ENCODE assay signal across 8 cellular contexts in the genomic region with DNA sequence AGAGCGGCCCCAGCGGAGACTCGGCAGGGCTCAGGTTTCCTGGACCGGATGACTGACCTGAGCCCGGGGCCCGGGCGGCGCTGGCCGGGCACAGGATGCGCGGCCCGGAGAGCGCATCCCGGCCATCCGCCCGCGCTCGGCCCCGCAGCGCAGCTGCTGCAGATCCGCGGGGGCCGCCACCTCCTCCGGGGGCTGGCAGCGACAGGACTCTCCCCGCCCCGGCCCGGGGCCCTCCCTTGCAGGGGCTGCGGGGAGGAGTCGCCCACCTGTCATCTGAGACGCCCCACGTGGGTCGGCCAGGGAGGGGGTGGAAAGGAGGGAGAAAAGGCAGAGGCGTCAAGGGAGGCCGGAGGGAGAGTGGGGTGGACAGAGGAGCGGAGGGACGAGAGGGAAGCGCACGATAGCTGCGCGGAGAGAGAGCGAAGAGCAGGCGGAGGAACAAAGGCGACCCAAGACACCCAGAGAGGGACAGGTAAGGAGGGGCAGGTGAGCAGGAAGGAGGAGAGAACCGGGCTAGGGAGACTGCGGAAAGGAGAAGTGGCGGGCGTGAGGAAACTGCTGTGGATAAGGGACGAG. TPM values are rescaled to one million over a fixed set of nuclear protein-coding genes. Genes with fewer than 3 reads are reported as not detected.
DNase-seq lines count a peak whose midpoint lies in the region; ATAC-seq and TF ChIP-seq lines count a peak whose summit lies in the region.

No MANE protein-coding gene starts in this region.

- CTCF ChIA-PET in WTC11 (lab: Charles Lee) = interaction anchor here (0.9 to 1.4 kb wide), 3 partner anchors 22 to 102 kb away, joined by 3 to 4 read pairs (median 4); no protein-coding TSS in a partner anchor

- POLR2A ChIA-PET in WTC11 (lab: Charles Lee) = interaction anchor here (1.0 to 2.7 kb wide), 5 partner anchors 15 to 102 kb away, joined by 4 to 14 read pairs (median 6); partner anchors contain the start of genes FAM20A and WIPI1

- H3K27me3 Mint-ChIP-seq in WTC11 (ENCODE audit: low read depth) = no peaks in the 10 kb centered on the region; the same call in 1 of the 2 replicates

- DNase-seq in activated T-cell treated with anti-CD3 and anti-CD28 coated beads for 1 hour (ENCODE audit: low read depth) = peak; percentile 64
- no peak for DNase-seq in activated T-cell treated with anti-CD3 and anti-CD28 coated beads, Interleukin-2, amount 50 U/mL, for 1 hour
- DNase-seq in NCI-H2029 (lab: John Stamatoyannopoulos, UW) = peak; percentile 80
- peak; percentile 78 for DNase-seq in WTC11 (ENCODE audit: low spot score)
- peak; percentile 78 for DNase-seq in choroid plexus epithelial cell (ENCODE audit: low read depth)
- peak; percentile 81 to 88 for DNase-seq in left colon
- DNase-seq in stimulated activated CD4-positive, alpha-beta T cell treated with anti-CD3 and anti-CD28 coated beads, Interleukin-2, amount 100 ng/mL, for 24 hours = peak; percentile 67 to 69

- TF ChIP-seq CTCF in WTC11 (IDR thresholded peaks at IDR 0.05) = no peak
- no peak for TF ChIP-seq CTCF in choroid plexus epithelial cell (conservative IDR thresholded peaks at IDR 0.05; ENCODE audit: low read depth, low read length)

- peaks cover 40% of the 10 kb centered on the region for H3K4me1 Mint-ChIP-seq in WTC11

- H3K4me3 Mint-ChIP-seq in WTC11 = peak overlapping the region; percentile 96

- H3K27ac Mint-ChIP-seq in WTC11 = peak overlapping the region; percentile 97

- intact Hi-C loops in left colon (cut with DNase I, micrococcal nuclease) = no loop called here

- H3K4me3 ChIP-seq in choroid plexus epithelial cell (ENCODE audit: low read depth, low read length) = peak overlapping the region; percentile 66

- H3K9me3 Mint-ChIP-seq in WTC11 = peaks cover 8% of the 10 kb centered on the region

- ATAC-seq in HG02852 (IDR thresholded peaks at IDR 0.05; ENCODE audit: unreplicated experiment) (peak; percentile 43), WTC11 (peak; percentile 65), left colon (peak; percentile 69)

- H3K36me3 Mint-ChIP-seq in WTC11 = peaks cover 16% of the 10 kb centered on the region

TF ChIP-seq in WTC11, 78 proteins besides CTCF, POLR2A, EP300 and RAD21 (continues in another document):
- TF ChIP-seq MYBL2 (CRISPR knock-in tag; IDR thresholded peaks at IDR 0.05) (no peak), PRRX2 (CRISPR knock-in tag; IDR thresholded peaks at IDR 0.05) (no peak), ATF6 (CRISPR knock-in tag; IDR thresholded peaks at IDR 0.05) (no peak), ZNF138 (CRISPR knock-in tag; conservative IDR thresholded peaks at IDR 0.05) (no peak), MAX (CRISPR knock-in tag; IDR thresholded peaks at IDR 0.05) (peak; percentile 71; the same call in 1 of the 2 replicates), CREB1 (CRISPR knock-in tag; IDR thresholded peaks at IDR 0.05) (no peak), FOXJ3 (CRISPR knock-in tag; IDR thresholded peaks at IDR 0.05; ENCODE audit: borderline replicate concordance) (no peak), AFF4 (CRISPR knock-in tag; IDR thresholded peaks at IDR 0.05; ENCODE audit: borderline replicate concordance) (no peak)
- TF ChIP-seq, protein P1, sequence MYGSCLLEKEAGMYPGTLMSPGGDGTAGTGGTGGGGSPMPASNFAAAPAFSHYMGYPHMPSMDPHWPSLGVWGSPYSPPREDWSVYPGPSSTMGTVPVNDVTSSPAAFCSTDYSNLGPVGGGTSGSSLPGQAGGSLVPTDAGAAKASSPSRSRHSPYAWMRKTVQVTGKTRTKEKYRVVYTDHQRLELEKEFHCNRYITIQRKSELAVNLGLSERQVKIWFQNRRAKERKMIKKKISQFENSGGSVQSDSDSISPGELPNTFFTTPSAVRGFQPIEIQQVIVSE (CRISPR knock-in tag; IDR thresholded peaks at IDR 0.05; ENCODE audit: borderline replicate concordance) = no peak
- TF ChIP-seq, protein P2, sequence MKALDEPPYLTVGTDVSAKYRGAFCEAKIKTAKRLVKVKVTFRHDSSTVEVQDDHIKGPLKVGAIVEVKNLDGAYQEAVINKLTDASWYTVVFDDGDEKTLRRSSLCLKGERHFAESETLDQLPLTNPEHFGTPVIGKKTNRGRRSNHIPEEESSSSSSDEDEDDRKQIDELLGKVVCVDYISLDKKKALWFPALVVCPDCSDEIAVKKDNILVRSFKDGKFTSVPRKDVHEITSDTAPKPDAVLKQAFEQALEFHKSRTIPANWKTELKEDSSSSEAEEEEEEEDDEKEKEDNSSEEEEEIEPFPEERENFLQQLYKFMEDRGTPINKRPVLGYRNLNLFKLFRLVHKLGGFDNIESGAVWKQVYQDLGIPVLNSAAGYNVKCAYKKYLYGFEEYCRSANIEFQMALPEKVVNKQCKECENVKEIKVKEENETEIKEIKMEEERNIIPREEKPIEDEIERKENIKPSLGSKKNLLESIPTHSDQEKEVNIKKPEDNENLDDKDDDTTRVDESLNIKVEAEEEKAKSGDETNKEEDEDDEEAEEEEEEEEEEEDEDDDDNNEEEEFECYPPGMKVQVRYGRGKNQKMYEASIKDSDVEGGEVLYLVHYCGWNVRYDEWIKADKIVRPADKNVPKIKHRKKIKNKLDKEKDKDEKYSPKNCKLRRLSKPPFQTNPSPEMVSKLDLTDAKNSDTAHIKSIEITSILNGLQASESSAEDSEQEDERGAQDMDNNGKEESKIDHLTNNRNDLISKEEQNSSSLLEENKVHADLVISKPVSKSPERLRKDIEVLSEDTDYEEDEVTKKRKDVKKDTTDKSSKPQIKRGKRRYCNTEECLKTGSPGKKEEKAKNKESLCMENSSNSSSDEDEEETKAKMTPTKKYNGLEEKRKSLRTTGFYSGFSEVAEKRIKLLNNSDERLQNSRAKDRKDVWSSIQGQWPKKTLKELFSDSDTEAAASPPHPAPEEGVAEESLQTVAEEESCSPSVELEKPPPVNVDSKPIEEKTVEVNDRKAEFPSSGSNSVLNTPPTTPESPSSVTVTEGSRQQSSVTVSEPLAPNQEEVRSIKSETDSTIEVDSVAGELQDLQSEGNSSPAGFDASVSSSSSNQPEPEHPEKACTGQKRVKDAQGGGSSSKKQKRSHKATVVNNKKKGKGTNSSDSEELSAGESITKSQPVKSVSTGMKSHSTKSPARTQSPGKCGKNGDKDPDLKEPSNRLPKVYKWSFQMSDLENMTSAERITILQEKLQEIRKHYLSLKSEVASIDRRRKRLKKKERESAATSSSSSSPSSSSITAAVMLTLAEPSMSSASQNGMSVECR (CRISPR knock-in tag; IDR thresholded peaks at IDR 0.05; ENCODE audit: borderline replicate concordance) = peak; percentile 75; the same call in 1 of the 2 replicates
- TF ChIP-seq, protein P3, sequence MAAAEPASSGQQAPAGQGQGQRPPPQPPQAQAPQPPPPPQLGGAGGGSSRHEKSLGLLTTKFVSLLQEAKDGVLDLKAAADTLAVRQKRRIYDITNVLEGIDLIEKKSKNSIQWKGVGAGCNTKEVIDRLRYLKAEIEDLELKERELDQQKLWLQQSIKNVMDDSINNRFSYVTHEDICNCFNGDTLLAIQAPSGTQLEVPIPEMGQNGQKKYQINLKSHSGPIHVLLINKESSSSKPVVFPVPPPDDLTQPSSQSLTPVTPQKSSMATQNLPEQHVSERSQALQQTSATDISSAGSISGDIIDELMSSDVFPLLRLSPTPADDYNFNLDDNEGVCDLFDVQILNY (CRISPR knock-in tag; IDR thresholded peaks at IDR 0.05) = no peak

RNA-seq across cellular contexts. Expression of gene PRKAR1A, which starts 0.5 kb away (rescaled TPM):
- total RNA-seq in WTC11 (2021) (149 to 158 TPM (median 155 TPM) in 3 replicates), left colon (100 to 1,000 TPM; 146 to 159 TPM)

RNA-seq across cellular contexts. Expression of gene WIPI1, which starts 54.5 kb away (rescaled TPM):
- total RNA-seq in WTC11 (2021) = 16.2 to 29.3 TPM (median 17.5 TPM) in 3 replicates
- total RNA-seq in left colon = 10 to 100 TPM; 78.3 to 95.3 TPM
